In genomic region chr9:97013151-97014132, GRCh38 we compare ENCODE assay signal across 8 cellular contexts. TPM values are rescaled to one million over a fixed set of nuclear protein-coding genes. Genes with fewer than 3 reads are reported as not detected.
DNase-seq lines count a peak whose midpoint lies in the region; ATAC-seq and TF ChIP-seq lines count a peak whose summit lies in the region.
"Not testable (repeated sequence)": the region's sequence is repeated elsewhere in the genome, so short reads cannot be mapped to it uniquely, and the experiment has no call there.

No MANE protein-coding gene starts in this region.

- H3K4me1 ChIP-seq in esophagus muscularis mucosa; muscle layer of duodenum (ENCODE audit: control insufficient read depth in 1 of 2, insufficient read depth in 2 of 2, low read length in 2 of 2): not testable (repeated sequence)

- intact Hi-C loops in esophagus muscularis mucosa (cut with DNase I) = not testable (repeated sequence)

- DNase-seq in DMS153 (lab: John Stamatoyannopoulos, UW) (peak; percentile 73), esophagus muscularis mucosa (ENCODE audit: extremely low spot score) (peak; percentile 92)
- DNase-seq in Jurkat, Clone E6-1 (ENCODE audit: low read depth, low spot score) = peak; percentile 65
- peak; percentile 78 to 82 for DNase-seq in activated T-cell treated with anti-CD3 and anti-CD28 coated beads, Interleukin-2, amount 50 U/mL, for 48 hours
- DNase-seq in stimulated activated CD8-positive, alpha-beta memory T cell treated with anti-CD3 and anti-CD28 coated beads, Interleukin-7, amount 100 ng/mL, for 1 hour (ENCODE audit: low read depth in 2 of 2) = peak; percentile 39 to 43

- not testable (repeated sequence) for TF ChIP-seq CTCF in esophagus muscularis mucosa (IDR thresholded peaks at IDR 0.05)

- not testable (repeated sequence) for H3K27me3 ChIP-seq in esophagus muscularis mucosa; muscle layer of duodenum (ENCODE audit: low read depth, low read length)

- WGBS in esophagus muscularis mucosa = under 1% methylated on average over 7 of the region's 97 CpGs

- H3K27ac ChIP-seq in esophagus muscularis mucosa (replicated peaks in 1 of 4) (peak overlapping the region; percentile 80 to 89 (median 84)), muscle layer of duodenum (ENCODE audit: low read length) (peak overlapping the region; percentile 56)

- not testable (repeated sequence) for H3K36me3 ChIP-seq in esophagus muscularis mucosa; muscle layer of duodenum (ENCODE audit: control insufficient read depth in 1 of 2, insufficient read depth in 2 of 2, low read length in 2 of 2)

- H3K4me3 ChIP-seq in Jurkat, Clone E6-1 (ENCODE audit: low read length) = peak overlapping the region; percentile 57
- H3K4me3 ChIP-seq in esophagus muscularis mucosa (peak overlapping the region; percentile 60 to 83 (median 65)), muscle layer of duodenum (ENCODE audit: low read depth in 1 of 2, low read length in 2 of 2) (peak overlapping the region; percentile 37 to 58)

- not testable (repeated sequence) for H3K9me3 ChIP-seq in esophagus muscularis mucosa; muscle layer of duodenum (ENCODE audit: control insufficient read depth in 1 of 2, low read length in 2 of 2)

- not testable (repeated sequence) for TF ChIP-seq POLR2A in esophagus muscularis mucosa (IDR thresholded peaks at IDR 0.05; ENCODE audit: low read depth)

- not testable (repeated sequence) for TF ChIP-seq EP300 in esophagus muscularis mucosa (IDR thresholded peaks at IDR 0.05)

- ATAC-seq in GM21717 (IDR thresholded peaks at IDR 0.05; ENCODE audit: unreplicated experiment) = peak; percentile 81

TF ChIP-seq in PFSK-1, 5 proteins besides CTCF, POLR2A, EP300 and RAD21:
- peak; percentile 60; the same call in 1 of the 2 replicates for TF ChIP-seq POLR2AphosphoS5 (IDR thresholded peaks at IDR 0.05; ENCODE audit: low read depth, low read length)

RNA-seq across cellular contexts. Expression of gene CTSV, which starts 25.5 kb away (rescaled TPM):
- polyA plus RNA-seq in Jurkat, Clone E6-1 (2012; ENCODE audit: insufficient read depth, insufficient read length) = 21.5 TPM
- 0.33 TPM for polyA plus RNA-seq in PFSK-1 (2012; ENCODE audit: insufficient read length, low read depth)
- not detected for total RNA-seq in esophagus muscularis mucosa

Comparison
In these comparisons a context has a peak if more than half of its experiments do, and no peak if none do; other contexts are left out.
1. Peak in every context shown above with its lines: DNase-seq, ATAC-seq, H3K4me3 ChIP-seq and H3K27ac ChIP-seq.
2. DNase-seq: peak in every context shown above with its lines; median percentile 92 in esophagus muscularis mucosa; 80 in activated T-cell treated with anti-CD3 and anti-CD28 coated beads, Interleukin-2, amount 50 U/mL, for 48 hours; 73 in DMS153; 65 in Jurkat, Clone E6-1; 41 in stimulated activated CD8-positive, alpha-beta memory T cell treated with anti-CD3 and anti-CD28 coated beads, Interleukin-7, amount 100 ng/mL, for 1 hour.